In genomic region chrX:72276478-72276953, GRCh38 we compare ENCODE assay signal across 2 cellular contexts.
TF ChIP-seq lines count a peak whose summit lies in the region.

No MANE protein-coding gene starts in this region.

TF ChIP-seq in HCT116, 20 proteins besides CTCF, POLR2A, EP300 and RAD21:
- TF ChIP-seq FOSL1 (IDR thresholded peaks at IDR 0.05; ENCODE audit: low read depth) (no peak), SP1 (IDR thresholded peaks at IDR 0.05; ENCODE audit: low read depth) (no peak), SIN3A (IDR thresholded peaks at IDR 0.05; ENCODE audit: low read depth) (no peak), JUND (IDR thresholded peaks at IDR 0.05) (no peak), CEBPB (IDR thresholded peaks at IDR 0.05; ENCODE audit: low read depth) (no peak), TCF7L2 (IDR thresholded peaks at IDR 0.05; ENCODE audit: borderline replicate concordance, extremely low read depth, insufficient read depth, insufficient read length) (no peak)
TF ChIP-seq in HCT116: peak in this region for 0.

TF ChIP-seq in liver, 16 proteins besides CTCF, POLR2A, EP300 and RAD21:
- TF ChIP-seq FOXA1 (IDR thresholded peaks at IDR 0.05) (no peak), RXRA (IDR thresholded peaks at IDR 0.05) (no peak), TAF1 (conservative IDR thresholded peaks at IDR 0.05) (no peak), EGR1 (IDR thresholded peaks at IDR 0.05; ENCODE audit: low read depth in 2 of 2) (no peak), MAX (IDR thresholded peaks at IDR 0.05) (no peak), YY1 (IDR thresholded peaks at IDR 0.05) (no peak), HNF4G (IDR thresholded peaks at IDR 0.05) (no peak), NR2F2 (IDR thresholded peaks at IDR 0.05) (no peak), FOXA2 (IDR thresholded peaks at IDR 0.05) (no peak), GABPA (IDR thresholded peaks at IDR 0.05 in 1 of 2, conservative IDR thresholded peaks at IDR 0.05 in 1 of 2) (no peak), SP1 (IDR thresholded peaks at IDR 0.05) (no peak), JUND (IDR thresholded peaks at IDR 0.05) (no peak), HNF4A (conservative IDR thresholded peaks at IDR 0.05) (no peak)
- TF ChIP-seq, protein P1, sequence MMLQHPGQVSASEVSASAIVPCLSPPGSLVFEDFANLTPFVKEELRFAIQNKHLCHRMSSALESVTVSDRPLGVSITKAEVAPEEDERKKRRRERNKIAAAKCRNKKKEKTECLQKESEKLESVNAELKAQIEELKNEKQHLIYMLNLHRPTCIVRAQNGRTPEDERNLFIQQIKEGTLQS (IDR thresholded peaks at IDR 0.05): no peak
- TF ChIP-seq, protein P2, sequence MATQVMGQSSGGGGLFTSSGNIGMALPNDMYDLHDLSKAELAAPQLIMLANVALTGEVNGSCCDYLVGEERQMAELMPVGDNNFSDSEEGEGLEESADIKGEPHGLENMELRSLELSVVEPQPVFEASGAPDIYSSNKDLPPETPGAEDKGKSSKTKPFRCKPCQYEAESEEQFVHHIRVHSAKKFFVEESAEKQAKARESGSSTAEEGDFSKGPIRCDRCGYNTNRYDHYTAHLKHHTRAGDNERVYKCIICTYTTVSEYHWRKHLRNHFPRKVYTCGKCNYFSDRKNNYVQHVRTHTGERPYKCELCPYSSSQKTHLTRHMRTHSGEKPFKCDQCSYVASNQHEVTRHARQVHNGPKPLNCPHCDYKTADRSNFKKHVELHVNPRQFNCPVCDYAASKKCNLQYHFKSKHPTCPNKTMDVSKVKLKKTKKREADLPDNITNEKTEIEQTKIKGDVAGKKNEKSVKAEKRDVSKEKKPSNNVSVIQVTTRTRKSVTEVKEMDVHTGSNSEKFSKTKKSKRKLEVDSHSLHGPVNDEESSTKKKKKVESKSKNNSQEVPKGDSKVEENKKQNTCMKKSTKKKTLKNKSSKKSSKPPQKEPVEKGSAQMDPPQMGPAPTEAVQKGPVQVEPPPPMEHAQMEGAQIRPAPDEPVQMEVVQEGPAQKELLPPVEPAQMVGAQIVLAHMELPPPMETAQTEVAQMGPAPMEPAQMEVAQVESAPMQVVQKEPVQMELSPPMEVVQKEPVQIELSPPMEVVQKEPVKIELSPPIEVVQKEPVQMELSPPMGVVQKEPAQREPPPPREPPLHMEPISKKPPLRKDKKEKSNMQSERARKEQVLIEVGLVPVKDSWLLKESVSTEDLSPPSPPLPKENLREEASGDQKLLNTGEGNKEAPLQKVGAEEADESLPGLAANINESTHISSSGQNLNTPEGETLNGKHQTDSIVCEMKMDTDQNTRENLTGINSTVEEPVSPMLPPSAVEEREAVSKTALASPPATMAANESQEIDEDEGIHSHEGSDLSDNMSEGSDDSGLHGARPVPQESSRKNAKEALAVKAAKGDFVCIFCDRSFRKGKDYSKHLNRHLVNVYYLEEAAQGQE (IDR thresholded peaks at IDR 0.05): no peak
- TF ChIP-seq, protein P3, sequence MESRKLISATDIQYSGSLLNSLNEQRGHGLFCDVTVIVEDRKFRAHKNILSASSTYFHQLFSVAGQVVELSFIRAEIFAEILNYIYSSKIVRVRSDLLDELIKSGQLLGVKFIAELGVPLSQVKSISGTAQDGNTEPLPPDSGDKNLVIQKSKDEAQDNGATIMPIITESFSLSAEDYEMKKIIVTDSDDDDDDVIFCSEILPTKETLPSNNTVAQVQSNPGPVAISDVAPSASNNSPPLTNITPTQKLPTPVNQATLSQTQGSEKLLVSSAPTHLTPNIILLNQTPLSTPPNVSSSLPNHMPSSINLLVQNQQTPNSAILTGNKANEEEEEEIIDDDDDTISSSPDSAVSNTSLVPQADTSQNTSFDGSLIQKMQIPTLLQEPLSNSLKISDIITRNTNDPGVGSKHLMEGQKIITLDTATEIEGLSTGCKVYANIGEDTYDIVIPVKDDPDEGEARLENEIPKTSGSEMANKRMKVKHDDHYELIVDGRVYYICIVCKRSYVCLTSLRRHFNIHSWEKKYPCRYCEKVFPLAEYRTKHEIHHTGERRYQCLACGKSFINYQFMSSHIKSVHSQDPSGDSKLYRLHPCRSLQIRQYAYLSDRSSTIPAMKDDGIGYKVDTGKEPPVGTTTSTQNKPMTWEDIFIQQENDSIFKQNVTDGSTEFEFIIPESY (IDR thresholded peaks at IDR 0.05): no peak
